ENCODE assay signal across 1 cellular context in the genomic region with DNA sequence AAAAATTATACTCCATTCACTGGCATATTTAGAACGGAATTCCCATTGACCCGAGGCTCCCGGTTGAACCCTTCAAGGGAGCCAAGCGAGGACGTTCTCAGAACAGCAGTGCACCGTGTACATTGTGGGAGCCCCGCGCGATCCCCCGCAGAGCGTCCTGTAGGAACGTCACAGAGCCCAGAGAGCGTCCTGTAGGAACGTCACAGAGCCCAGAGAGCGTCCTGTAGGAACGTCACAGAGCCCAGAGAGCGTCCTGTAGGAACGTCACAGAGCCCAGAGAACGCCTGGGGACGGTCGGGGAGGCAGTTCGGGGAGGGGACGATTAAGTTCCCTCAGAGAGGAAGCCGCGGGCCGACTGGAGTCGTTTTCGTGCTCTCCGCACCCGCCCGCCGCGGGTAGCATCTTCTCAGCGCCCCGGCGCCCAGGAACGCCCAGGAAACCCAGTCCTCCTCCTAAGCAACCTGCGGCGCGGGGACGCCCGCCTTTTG.
A peak's percentile ranks its signal among the peaks of the same experiment; 100 is the strongest.
TF ChIP-seq lines count a peak whose summit lies in the region.

No MANE protein-coding gene starts in this region.

TF ChIP-seq in GM12878, 131 proteins besides CTCF, POLR2A, EP300 and RAD21 (continued from another document):
- TF ChIP-seq, protein P1, sequence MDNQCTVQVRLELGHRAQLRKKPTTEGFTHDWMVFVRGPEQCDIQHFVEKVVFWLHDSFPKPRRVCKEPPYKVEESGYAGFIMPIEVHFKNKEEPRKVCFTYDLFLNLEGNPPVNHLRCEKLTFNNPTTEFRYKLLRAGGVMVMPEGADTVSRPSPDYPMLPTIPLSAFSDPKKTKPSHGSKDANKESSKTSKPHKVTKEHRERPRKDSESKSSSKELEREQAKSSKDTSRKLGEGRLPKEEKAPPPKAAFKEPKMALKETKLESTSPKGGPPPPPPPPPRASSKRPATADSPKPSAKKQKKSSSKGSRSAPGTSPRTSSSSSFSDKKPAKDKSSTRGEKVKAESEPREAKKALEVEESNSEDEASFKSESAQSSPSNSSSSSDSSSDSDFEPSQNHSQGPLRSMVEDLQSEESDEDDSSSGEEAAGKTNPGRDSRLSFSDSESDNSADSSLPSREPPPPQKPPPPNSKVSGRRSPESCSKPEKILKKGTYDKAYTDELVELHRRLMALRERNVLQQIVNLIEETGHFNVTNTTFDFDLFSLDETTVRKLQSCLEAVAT (IDR thresholded peaks at IDR 0.05), result no peak
- TF ChIP-seq, protein P2, sequence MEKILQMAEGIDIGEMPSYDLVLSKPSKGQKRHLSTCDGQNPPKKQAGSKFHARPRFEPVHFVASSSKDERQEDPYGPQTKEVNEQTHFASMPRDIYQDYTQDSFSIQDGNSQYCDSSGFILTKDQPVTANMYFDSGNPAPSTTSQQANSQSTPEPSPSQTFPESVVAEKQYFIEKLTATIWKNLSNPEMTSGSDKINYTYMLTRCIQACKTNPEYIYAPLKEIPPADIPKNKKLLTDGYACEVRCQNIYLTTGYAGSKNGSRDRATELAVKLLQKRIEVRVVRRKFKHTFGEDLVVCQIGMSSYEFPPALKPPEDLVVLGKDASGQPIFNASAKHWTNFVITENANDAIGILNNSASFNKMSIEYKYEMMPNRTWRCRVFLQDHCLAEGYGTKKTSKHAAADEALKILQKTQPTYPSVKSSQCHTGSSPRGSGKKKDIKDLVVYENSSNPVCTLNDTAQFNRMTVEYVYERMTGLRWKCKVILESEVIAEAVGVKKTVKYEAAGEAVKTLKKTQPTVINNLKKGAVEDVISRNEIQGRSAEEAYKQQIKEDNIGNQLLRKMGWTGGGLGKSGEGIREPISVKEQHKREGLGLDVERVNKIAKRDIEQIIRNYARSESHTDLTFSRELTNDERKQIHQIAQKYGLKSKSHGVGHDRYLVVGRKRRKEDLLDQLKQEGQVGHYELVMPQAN (conservative IDR thresholded peaks at IDR 0.05), result 0 out of 2 replicates have a peak, but pooled peaks have one; percentile 20
- TF ChIP-seq SUZ12 (IDR thresholded peaks at IDR 0.05; ENCODE audit: unreplicated experiment), result no peak
- no peak for TF ChIP-seq SMAD5 (IDR thresholded peaks at IDR 0.05; ENCODE audit: low read depth)
- TF ChIP-seq BACH1 (IDR thresholded peaks at IDR 0.05; ENCODE audit: borderline replicate concordance), result no peak
- TF ChIP-seq, protein P3, sequence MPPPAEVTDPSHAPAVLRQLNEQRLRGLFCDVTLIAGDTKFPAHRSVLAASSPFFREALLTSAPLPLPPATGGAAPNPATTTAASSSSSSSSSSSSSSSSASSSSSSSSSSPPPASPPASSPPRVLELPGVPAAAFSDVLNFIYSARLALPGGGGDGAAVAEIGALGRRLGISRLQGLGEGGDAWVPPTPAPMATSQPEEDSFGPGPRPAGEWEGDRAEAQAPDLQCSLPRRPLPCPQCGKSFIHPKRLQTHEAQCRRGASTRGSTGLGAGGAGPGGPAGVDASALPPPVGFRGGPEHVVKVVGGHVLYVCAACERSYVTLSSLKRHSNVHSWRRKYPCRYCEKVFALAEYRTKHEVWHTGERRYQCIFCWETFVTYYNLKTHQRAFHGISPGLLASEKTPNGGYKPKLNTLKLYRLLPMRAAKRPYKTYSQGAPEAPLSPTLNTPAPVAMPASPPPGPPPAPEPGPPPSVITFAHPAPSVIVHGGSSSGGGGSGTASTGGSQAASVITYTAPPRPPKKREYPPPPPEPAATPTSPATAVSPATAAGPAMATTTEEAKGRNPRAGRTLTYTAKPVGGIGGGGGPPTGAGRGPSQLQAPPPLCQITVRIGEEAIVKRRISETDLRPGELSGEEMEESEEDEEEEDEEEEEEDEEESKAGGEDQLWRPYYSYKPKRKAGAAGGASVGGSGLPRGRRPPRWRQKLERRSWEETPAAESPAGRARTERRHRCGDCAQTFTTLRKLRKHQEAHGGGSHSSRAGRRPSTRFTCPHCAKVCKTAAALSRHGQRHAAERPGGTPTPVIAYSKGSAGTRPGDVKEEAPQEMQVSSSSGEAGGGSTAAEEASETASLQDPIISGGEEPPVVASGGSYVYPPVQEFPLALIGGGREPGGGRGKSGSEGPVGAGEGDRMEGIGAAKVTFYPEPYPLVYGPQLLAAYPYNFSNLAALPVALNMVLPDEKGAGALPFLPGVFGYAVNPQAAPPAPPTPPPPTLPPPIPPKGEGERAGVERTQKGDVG (CRISPR knock-in tag; IDR thresholded peaks at IDR 0.05), result no peak
- no peak for TF ChIP-seq BHLHE40 (IDR thresholded peaks at IDR 0.05; ENCODE audit: borderline replicate concordance in 1 of 2, low read depth in 2 of 2, low read length in 1 of 2)
- TF ChIP-seq NR2F1 (conservative IDR thresholded peaks at IDR 0.05), result no peak
- TF ChIP-seq TBL1XR1 (IDR thresholded peaks at IDR 0.05; ENCODE audit: low read depth, low read length), result no peak
- no peak for TF ChIP-seq SMARCA5 (IDR thresholded peaks at IDR 0.05)
- no peak for TF ChIP-seq HDGF (IDR thresholded peaks at IDR 0.05)
- no peak for TF ChIP-seq ZNF217 (IDR thresholded peaks at IDR 0.05)
- TF ChIP-seq FOXM1 (IDR thresholded peaks at IDR 0.05; ENCODE audit: low read depth, low read length), result peak; percentile 62; the same call in 1 of the 2 replicates
- TF ChIP-seq, protein P4, sequence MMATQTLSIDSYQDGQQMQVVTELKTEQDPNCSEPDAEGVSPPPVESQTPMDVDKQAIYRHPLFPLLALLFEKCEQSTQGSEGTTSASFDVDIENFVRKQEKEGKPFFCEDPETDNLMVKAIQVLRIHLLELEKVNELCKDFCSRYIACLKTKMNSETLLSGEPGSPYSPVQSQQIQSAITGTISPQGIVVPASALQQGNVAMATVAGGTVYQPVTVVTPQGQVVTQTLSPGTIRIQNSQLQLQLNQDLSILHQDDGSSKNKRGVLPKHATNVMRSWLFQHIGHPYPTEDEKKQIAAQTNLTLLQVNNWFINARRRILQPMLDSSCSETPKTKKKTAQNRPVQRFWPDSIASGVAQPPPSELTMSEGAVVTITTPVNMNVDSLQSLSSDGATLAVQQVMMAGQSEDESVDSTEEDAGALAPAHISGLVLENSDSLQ (IDR thresholded peaks at IDR 0.05), result no peak
- TF ChIP-seq, protein P5, sequence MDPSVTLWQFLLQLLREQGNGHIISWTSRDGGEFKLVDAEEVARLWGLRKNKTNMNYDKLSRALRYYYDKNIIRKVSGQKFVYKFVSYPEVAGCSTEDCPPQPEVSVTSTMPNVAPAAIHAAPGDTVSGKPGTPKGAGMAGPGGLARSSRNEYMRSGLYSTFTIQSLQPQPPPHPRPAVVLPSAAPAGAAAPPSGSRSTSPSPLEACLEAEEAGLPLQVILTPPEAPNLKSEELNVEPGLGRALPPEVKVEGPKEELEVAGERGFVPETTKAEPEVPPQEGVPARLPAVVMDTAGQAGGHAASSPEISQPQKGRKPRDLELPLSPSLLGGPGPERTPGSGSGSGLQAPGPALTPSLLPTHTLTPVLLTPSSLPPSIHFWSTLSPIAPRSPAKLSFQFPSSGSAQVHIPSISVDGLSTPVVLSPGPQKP (IDR thresholded peaks at IDR 0.05; ENCODE audit: low read depth, low read length), result no peak
- TF ChIP-seq SIN3A (IDR thresholded peaks at IDR 0.05; ENCODE audit: low read depth, low read length), result 0 out of 2 replicates have a peak, but pooled peaks have one; percentile 31
- TF ChIP-seq SRF (IDR thresholded peaks at IDR 0.05; ENCODE audit: low read depth in 2 of 2, low read length in 2 of 2), result no peak
- no peak for TF ChIP-seq GABPA (IDR thresholded peaks at IDR 0.05; ENCODE audit: low read depth)
- peak in 1 of 2 experiments; percentile 43; a peak in 1 of 4 replicates for TF ChIP-seq IKZF2 (IDR thresholded peaks at IDR 0.05)
- TF ChIP-seq, protein P6, sequence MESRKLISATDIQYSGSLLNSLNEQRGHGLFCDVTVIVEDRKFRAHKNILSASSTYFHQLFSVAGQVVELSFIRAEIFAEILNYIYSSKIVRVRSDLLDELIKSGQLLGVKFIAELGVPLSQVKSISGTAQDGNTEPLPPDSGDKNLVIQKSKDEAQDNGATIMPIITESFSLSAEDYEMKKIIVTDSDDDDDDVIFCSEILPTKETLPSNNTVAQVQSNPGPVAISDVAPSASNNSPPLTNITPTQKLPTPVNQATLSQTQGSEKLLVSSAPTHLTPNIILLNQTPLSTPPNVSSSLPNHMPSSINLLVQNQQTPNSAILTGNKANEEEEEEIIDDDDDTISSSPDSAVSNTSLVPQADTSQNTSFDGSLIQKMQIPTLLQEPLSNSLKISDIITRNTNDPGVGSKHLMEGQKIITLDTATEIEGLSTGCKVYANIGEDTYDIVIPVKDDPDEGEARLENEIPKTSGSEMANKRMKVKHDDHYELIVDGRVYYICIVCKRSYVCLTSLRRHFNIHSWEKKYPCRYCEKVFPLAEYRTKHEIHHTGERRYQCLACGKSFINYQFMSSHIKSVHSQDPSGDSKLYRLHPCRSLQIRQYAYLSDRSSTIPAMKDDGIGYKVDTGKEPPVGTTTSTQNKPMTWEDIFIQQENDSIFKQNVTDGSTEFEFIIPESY (IDR thresholded peaks at IDR 0.05), result no peak
- TF ChIP-seq CREM (IDR thresholded peaks at IDR 0.05; ENCODE audit: low read depth), result peak; percentile 95
- no peak for TF ChIP-seq SMAD1 (IDR thresholded peaks at IDR 0.05; ENCODE audit: low read depth, partially characterized antibody)
- no peak for TF ChIP-seq ZNF622 (IDR thresholded peaks at IDR 0.05)
- TF ChIP-seq TCF12 (IDR thresholded peaks at IDR 0.05; ENCODE audit: low read depth, low read length), result no peak
- TF ChIP-seq CEBPB (IDR thresholded peaks at IDR 0.05; ENCODE audit: borderline replicate concordance in 1 of 2, low read depth in 2 of 2, low read length in 2 of 2), result no peak
- TF ChIP-seq LARP7 (IDR thresholded peaks at IDR 0.05), result no peak; the same call in 1 of the 2 replicates
- no peak for TF ChIP-seq NFXL1 (IDR thresholded peaks at IDR 0.05; ENCODE audit: borderline replicate concordance)
- TF ChIP-seq MYB (IDR thresholded peaks at IDR 0.05; ENCODE audit: borderline replicate concordance, low read depth, low read length), result no peak
- no peak for TF ChIP-seq IRF4 (IDR thresholded peaks at IDR 0.05; ENCODE audit: low read depth, low read length)
- no peak for TF ChIP-seq DPF2 (IDR thresholded peaks at IDR 0.05)
- TF ChIP-seq, protein P7, sequence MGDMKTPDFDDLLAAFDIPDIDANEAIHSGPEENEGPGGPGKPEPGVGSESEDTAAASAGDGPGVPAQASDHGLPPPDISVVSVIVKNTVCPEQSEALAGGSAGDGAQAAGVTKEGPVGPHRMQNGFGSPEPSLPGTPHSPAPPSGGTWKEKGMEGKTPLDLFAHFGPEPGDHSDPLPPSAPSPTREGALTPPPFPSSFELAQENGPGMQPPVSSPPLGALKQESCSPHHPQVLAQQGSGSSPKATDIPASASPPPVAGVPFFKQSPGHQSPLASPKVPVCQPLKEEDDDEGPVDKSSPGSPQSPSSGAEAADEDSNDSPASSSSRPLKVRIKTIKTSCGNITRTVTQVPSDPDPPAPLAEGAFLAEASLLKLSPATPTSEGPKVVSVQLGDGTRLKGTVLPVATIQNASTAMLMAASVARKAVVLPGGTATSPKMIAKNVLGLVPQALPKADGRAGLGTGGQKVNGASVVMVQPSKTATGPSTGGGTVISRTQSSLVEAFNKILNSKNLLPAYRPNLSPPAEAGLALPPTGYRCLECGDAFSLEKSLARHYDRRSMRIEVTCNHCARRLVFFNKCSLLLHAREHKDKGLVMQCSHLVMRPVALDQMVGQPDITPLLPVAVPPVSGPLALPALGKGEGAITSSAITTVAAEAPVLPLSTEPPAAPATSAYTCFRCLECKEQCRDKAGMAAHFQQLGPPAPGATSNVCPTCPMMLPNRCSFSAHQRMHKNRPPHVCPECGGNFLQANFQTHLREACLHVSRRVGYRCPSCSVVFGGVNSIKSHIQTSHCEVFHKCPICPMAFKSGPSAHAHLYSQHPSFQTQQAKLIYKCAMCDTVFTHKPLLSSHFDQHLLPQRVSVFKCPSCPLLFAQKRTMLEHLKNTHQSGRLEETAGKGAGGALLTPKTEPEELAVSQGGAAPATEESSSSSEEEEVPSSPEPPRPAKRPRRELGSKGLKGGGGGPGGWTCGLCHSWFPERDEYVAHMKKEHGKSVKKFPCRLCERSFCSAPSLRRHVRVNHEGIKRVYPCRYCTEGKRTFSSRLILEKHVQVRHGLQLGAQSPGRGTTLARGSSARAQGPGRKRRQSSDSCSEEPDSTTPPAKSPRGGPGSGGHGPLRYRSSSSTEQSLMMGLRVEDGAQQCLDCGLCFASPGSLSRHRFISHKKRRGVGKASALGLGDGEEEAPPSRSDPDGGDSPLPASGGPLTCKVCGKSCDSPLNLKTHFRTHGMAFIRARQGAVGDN (IDR thresholded peaks at IDR 0.05), result no peak
- TF ChIP-seq WRNIP1 (IDR thresholded peaks at IDR 0.05; ENCODE audit: borderline replicate concordance, low read depth, low read length), result no peak
- no peak for TF ChIP-seq STAT1 (conservative IDR thresholded peaks at IDR 0.05)
- TF ChIP-seq IKZF1 (conservative IDR thresholded peaks at IDR 0.05), result peak; percentile 62; the same call in 1 of the 2 replicates
- TF ChIP-seq JUNB (IDR thresholded peaks at IDR 0.05), result no peak
- no peak for TF ChIP-seq SMC3 (IDR thresholded peaks at IDR 0.05; ENCODE audit: borderline replicate concordance, low read length)
- TF ChIP-seq MYC (IDR thresholded peaks at IDR 0.05; ENCODE audit: insufficient read depth, insufficient read length, insufficient replicate concordance, low read length, severe bottlenecking), result no peak
- TF ChIP-seq ESRRA (IDR thresholded peaks at IDR 0.05; ENCODE audit: low read length), result no peak
- no peak for TF ChIP-seq EZH2 (IDR thresholded peaks at IDR 0.05; ENCODE audit: borderline replicate concordance, control insufficient read depth, low read depth, low read length)
- peak; percentile 98 for TF ChIP-seq CREB1 (IDR thresholded peaks at IDR 0.05; ENCODE audit: low read depth)
- no peak for TF ChIP-seq SUPT20H (IDR thresholded peaks at IDR 0.05; ENCODE audit: borderline replicate concordance, control insufficient read depth, low read depth, low read length)
- no peak for TF ChIP-seq KLF5 (IDR thresholded peaks at IDR 0.05; ENCODE audit: partially characterized antibody)
- TF ChIP-seq NFYA (IDR thresholded peaks at IDR 0.05; ENCODE audit: borderline replicate concordance, low read depth, low read length), result no peak
- no peak for TF ChIP-seq JUND (IDR thresholded peaks at IDR 0.05; ENCODE audit: low read depth, low read length)
- TF ChIP-seq ETV6 (conservative IDR thresholded peaks at IDR 0.05 in 1 of 2, IDR thresholded peaks at IDR 0.05 in 1 of 2; ENCODE audit: borderline replicate concordance in 1 of 2, low read depth in 1 of 2), result no peak
- no peak for TF ChIP-seq RUNX3 (IDR thresholded peaks at IDR 0.05; ENCODE audit: low read length)
- no peak for TF ChIP-seq CHD4 (IDR thresholded peaks at IDR 0.05)
